8 cellular contexts compared by ENCODE assay signal in the genomic region with DNA sequence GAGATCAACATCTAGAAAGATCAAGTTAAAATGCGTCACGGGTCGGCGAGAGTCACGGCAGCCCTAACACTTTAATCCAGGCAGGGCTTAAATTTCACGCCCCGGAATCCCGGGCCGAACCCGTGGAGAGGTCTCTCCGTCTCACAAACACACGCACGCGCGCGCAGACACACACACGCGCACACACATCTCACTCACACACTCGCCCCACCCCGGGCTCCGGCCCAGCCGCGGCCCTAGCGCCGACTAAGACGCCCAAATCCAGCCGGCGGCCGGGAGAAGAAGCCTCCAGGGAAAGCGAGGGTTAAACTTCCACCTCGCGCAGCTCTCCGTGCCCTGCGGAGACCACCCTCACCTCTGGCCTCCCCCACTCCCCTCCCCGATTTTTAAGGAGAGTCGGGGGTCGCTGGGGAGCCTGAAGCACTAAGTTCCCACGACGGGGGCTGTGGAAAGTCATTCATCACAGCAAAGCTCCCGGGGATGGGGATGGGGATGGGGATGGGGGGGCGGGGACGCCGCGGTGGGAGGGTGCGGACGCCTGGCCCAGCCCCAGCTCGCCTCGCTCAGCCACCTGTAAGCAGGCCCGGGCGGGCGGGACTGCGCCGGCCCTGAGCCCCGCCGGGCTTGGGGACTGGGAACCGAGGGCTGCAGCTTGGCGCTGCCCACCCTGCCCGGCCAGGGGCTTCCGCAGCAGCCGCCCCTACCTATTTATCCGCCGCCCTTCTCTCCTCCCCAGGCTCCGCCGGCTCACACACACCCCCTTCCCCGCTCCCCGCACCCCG. TPM values are rescaled to one million over a fixed set of nuclear protein-coding genes. Genes with fewer than 3 reads are reported as not detected.
A peak's percentile ranks its signal among the peaks of the same experiment; 100 is the strongest.
DNase-seq lines count a peak whose midpoint lies in the region; ATAC-seq and TF ChIP-seq lines count a peak whose summit lies in the region.

No MANE protein-coding gene starts in this region.

- peaks cover 52% of the 10 kb centered on the region for H3K27me3 Mint-ChIP-seq in CD4-positive, alpha-beta T cell

- peak overlapping the region; percentile 49 for H2AFZ ChIP-seq in hepatocyte

- intact Hi-C loops in CD4-positive, alpha-beta T cell (cut with DNase I, micrococcal nuclease) = no loop called here
- intact Hi-C loops in ascending aorta (cut with DNase I) (loop anchor here (10.0 kb wide), 1 partner anchor 257 kb away; no protein-coding TSS in a partner anchor), prostate gland (cut with DNase I) (loop anchor here (10.0 kb wide), 1 partner anchor 327 kb away; no protein-coding TSS in a partner anchor)

- H3K4me3 ChIP-seq in ascending aorta (peak overlapping the region; percentile 77 to 83), hepatocyte (peak overlapping the region; percentile 99), prostate gland (peak overlapping the region; percentile 74 to 86)

- H3K4me2 ChIP-seq in hepatocyte = peak overlapping the region; percentile 91

- CTCF ChIA-PET in CD4-positive, alpha-beta T cell (lab: Charles Lee) = no interaction called here

- H3K36me3 Mint-ChIP-seq in CD4-positive, alpha-beta T cell (ENCODE audit: low read depth) = no peaks in the 10 kb centered on the region

- H3K27ac ChIP-seq in CD4-positive, alpha-beta T cell (ENCODE audit: low read depth, low read length) = no peak overlapping the region
- H3K27ac ChIP-seq in ascending aorta (peak overlapping the region; percentile 97), hepatocyte (peak overlapping the region; percentile 98), prostate gland (peak overlapping the region; percentile 83 to 90)

- no peak overlapping the region for H3K27ac Mint-ChIP-seq in CD4-positive, alpha-beta T cell

- no peak for TF ChIP-seq POLR2A in prostate gland (IDR thresholded peaks at IDR 0.05)

- H3K36me3 ChIP-seq in ascending aorta = peaks cover 0 to 3% of the 10 kb centered on the region in 2 donors
- no peaks in the 10 kb centered on the region for H3K36me3 ChIP-seq in hepatocyte (replicated peaks; ENCODE audit: insufficient read depth, low read depth)
- H3K36me3 ChIP-seq in prostate gland = no peaks in the 10 kb centered on the region

- H3K4me1 Mint-ChIP-seq in CD4-positive, alpha-beta T cell (ENCODE audit: low read depth) = peaks cover 10% of the 10 kb centered on the region

- no peaks in the 10 kb centered on the region for H3K9me3 ChIP-seq in CD4-positive, alpha-beta T cell (ENCODE audit: control insufficient read depth, low read length)
- H3K9me3 ChIP-seq in ascending aorta = no peaks in the 10 kb centered on the region
- no peaks in the 10 kb centered on the region for H3K9me3 ChIP-seq in hepatocyte (ENCODE audit: low read depth)
- no peaks in the 10 kb centered on the region for H3K9me3 ChIP-seq in prostate gland

- H3K9me3 Mint-ChIP-seq in CD4-positive, alpha-beta T cell = no peaks in the 10 kb centered on the region

- peak; percentile 12 for ATAC-seq in CD4-positive, alpha-beta T cell (ENCODE audit: poor library complexity)
- ATAC-seq in GM21423 (IDR thresholded peaks at IDR 0.05; ENCODE audit: unreplicated experiment) = no peak
- no peak for ATAC-seq in GM19324 (IDR thresholded peaks at IDR 0.05; ENCODE audit: low FRiP score, unreplicated experiment)

- 2% methylated on average over 37 of the region's 67 CpGs for WGBS in hepatocyte (ENCODE audit: low lambda C conversion rate, missing lambda C conversion rate)
- under 1% methylated on average over 60 of the region's 67 CpGs for WGBS in prostate gland

- POLR2A ChIA-PET in CD4-positive, alpha-beta T cell (lab: Charles Lee) = interaction anchor here (1.4 kb wide), 1 partner anchor 156 kb away, joined by 3 read pairs; no protein-coding TSS in a partner anchor

- H3K79me2 ChIP-seq in hepatocyte = peaks cover 51% of the 10 kb centered on the region

- in situ Hi-C loops in KBM-7 (cut with MboI; ENCODE audit: low pct_unique_long_range_greater_than_20kb, low sequenced_read_pairs) = no loop called here

- H3K4me3 Mint-ChIP-seq in CD4-positive, alpha-beta T cell = peak overlapping the region; percentile 85

- H3K27me3 ChIP-seq in CD4-positive, alpha-beta T cell (ENCODE audit: control insufficient read depth, insufficient read depth, low read length) = peaks cover 43% of the 10 kb centered on the region
- H3K27me3 ChIP-seq in ascending aorta = no peaks in the 10 kb centered on the region
- H3K27me3 ChIP-seq in hepatocyte = peaks cover 22% of the 10 kb centered on the region
- H3K27me3 ChIP-seq in prostate gland (replicated peaks; ENCODE audit: insufficient read depth) = no peaks in the 10 kb centered on the region

- H3K4me1 ChIP-seq in ascending aorta = peaks cover 23 to 53% of the 10 kb centered on the region in 2 donors
- H3K4me1 ChIP-seq in hepatocyte (ENCODE audit: insufficient read depth) = peaks cover 41% of the 10 kb centered on the region
- peaks cover 29% of the 10 kb centered on the region for H3K4me1 ChIP-seq in prostate gland (replicated peaks)

- DNase-seq in CD4-positive, alpha-beta T cell = no peak
- DNase-seq in KBM-7 (peak; percentile 42), ascending aorta (ENCODE audit: low spot score in 2 of 2) (peak in 1 of 2 donors; percentile 85), hepatocyte (ENCODE audit: low spot score) (peak; percentile 83), prostate gland (ENCODE audit: low spot score) (peak; percentile 54), AML-193 (lab: John Stamatoyannopoulos, UW) (no peak)

- H3K9me2 ChIP-seq in hepatocyte (replicated peaks; ENCODE audit: insufficient read depth) = no peaks in the 10 kb centered on the region

- TF ChIP-seq CTCF in CD4-positive, alpha-beta T cell (IDR thresholded peaks at IDR 0.05) = no peak
- TF ChIP-seq CTCF in ascending aorta (IDR thresholded peaks at IDR 0.05) (no peak), hepatocyte (IDR thresholded peaks at IDR 0.05; ENCODE audit: poor library complexity) (no peak), prostate gland (IDR thresholded peaks at IDR 0.05) (no peak)

- H4K20me1 ChIP-seq in hepatocyte (ENCODE audit: insufficient read depth, poor library complexity, severe bottlenecking) = peaks cover 39% of the 10 kb centered on the region

RNA-seq across cellular contexts. Expression of a gene that starts 1.6 kb away (rescaled TPM):
- under 1 TPM; 0.55 to 0.70 TPM for total RNA-seq in CD4-positive, alpha-beta T cell
- total RNA-seq in ascending aorta = 349 TPM
- 56.6 and 63.1 TPM in 2 replicates for total RNA-seq in hepatocyte
- polyA plus RNA-seq in hepatocyte = 22.3 and 30.7 TPM in 2 replicates
- 10 to 100 TPM; 40.4 to 75.0 TPM for total RNA-seq in prostate gland

Comparison
In these comparisons a context has a peak if more than half of its experiments do, and no peak if none do; other contexts are left out.
1. DNase-seq: peak in KBM-7 (single experiment), hepatocyte (single experiment) and prostate gland (single experiment); none in CD4-positive, alpha-beta T cell (0 of 10) and AML-193 (0 of 2).
2. RNA of a gene that starts 1.6 kb away (total RNA-seq): 349 TPM in ascending aorta (single experiment), 40.4 to 75.0 TPM in prostate gland and 56.6 to 63.1 TPM in hepatocyte; 0.55 to 0.70 TPM in CD4-positive, alpha-beta T cell; every median in the first group is over 10 times any median in the second.
3. intact Hi-C loops: an anchor here in ascending aorta (10.0 kb wide) and prostate gland (10.0 kb wide); none called in CD4-positive, alpha-beta T cell.
4. Peak in every context shown above with its lines, with median percentiles within 50 percentile points of each other: H3K4me3 ChIP-seq.